21 cellular contexts compared by ENCODE assay signal in the genomic region with DNA sequence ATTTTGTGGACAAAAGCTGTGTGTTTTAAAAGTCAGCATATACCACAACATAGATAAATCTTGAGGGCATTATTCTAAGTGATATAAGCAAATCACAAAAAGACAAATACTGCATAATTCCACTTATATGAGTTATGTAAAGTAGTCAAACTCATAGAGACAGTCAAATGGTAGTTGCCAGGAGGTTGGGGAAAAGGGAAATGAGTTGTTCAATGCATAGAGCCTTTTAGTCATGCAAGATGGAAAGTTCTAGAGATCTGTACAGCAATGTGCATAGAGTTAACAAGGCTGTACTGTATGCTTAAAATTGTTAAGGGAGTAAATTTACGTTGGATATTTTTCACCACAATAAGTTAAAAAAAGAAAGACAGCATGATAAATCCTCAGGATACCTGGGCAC.
DNase-seq lines count a peak whose midpoint lies in the region; ATAC-seq, FAIRE-seq and TF ChIP-seq lines count a peak whose summit lies in the region.
"Had no signal": no experiment of that assay in that cellular context is flagged by ENCODE, and none has a peak within 500 bp of the region (broad histone marks: within the 10 kb centered on the region; RNA-seq: fewer than 3 reads in every experiment).

No MANE protein-coding gene starts in this region.

- H3K4me1 Mint-ChIP-seq in osteocyte (ENCODE audit: unreplicated experiment) (peaks cover 78% of the 10 kb centered on the region), immature natural killer cell (peaks cover 27 to 36% of the 10 kb centered on the region in 2 donors)

- H3K36me3 Mint-ChIP-seq in osteocyte (ENCODE audit: unreplicated experiment) (peaks cover 2% of the 10 kb centered on the region), immature natural killer cell (no peaks in the 10 kb centered on the region)
- H3K36me3 Mint-ChIP-seq: CD4-positive, CD25-positive, alpha-beta regulatory T cell; CD8-positive, alpha-beta T cell had no signal

- DNase-seq in H54 (ENCODE audit: insufficient read length, low spot score) (no peak), NCI-H526 treated with DMSO at 0.1 percent for 48 hours (lab: John Stamatoyannopoulos, UW) (peak; percentile 75), dermis blood vessel endothelial cell (peak; percentile 11), osteocyte (ENCODE audit: extremely low spot score, unreplicated experiment) (no peak), DMS53 treated with DMSO at 0.1 percent for 48 hours (lab: John Stamatoyannopoulos, UW; ENCODE audit: unreplicated experiment) (no peak), immature natural killer cell (no peak)
- DNase-seq: CD4-positive, CD25-positive, alpha-beta regulatory T cell; CD8-positive, alpha-beta T cell; DMS 273 treated with DMSO at 0.1 percent for 48 hours; DMS79 treated with DMSO at 0.1 percent for 48 hours; GF-D8; GM23248; H9 had no signal

- H3K4me3 Mint-ChIP-seq in osteocyte (ENCODE audit: unreplicated experiment) (no peak overlapping the region), immature natural killer cell (no peak overlapping the region)
- H3K4me3 Mint-ChIP-seq: B cell; CD4-positive, CD25-positive, alpha-beta regulatory T cell; CD8-positive, alpha-beta T cell; H9 had no signal

- no peak for TF ChIP-seq CTCF in osteocyte (IDR thresholded peaks at IDR 0.05)

- no peak for ATAC-seq in HG03457 (IDR thresholded peaks at IDR 0.05; ENCODE audit: unreplicated experiment)
- ATAC-seq: CD8-positive, alpha-beta T cell; HCT116 had no signal

- FAIRE-seq in H54 (lab: Jason Lieb, UNC) = peak; percentile 81
- FAIRE-seq: A204.1, D721Med, GM12891, GM18507, H1 had no signal

- H3K27me3 Mint-ChIP-seq in osteocyte (ENCODE audit: unreplicated experiment) (no peaks in the 10 kb centered on the region), immature natural killer cell (ENCODE audit: low read depth in 3 of 3) (peaks cover 0 to 2% (median 0%) of the 10 kb centered on the region in 3 donors)
- H3K27me3 Mint-ChIP-seq: B cell had no signal

- H3K27ac Mint-ChIP-seq in osteocyte (ENCODE audit: unreplicated experiment) (peak overlapping the region; percentile 95), immature natural killer cell (no peak overlapping the region)
- H3K27ac Mint-ChIP-seq: B cell; CD4-positive, CD25-positive, alpha-beta regulatory T cell; CD8-positive, alpha-beta T cell; H9 had no signal

- TF ChIP-seq POLR2A in H54 (IDR thresholded peaks at IDR 0.05; ENCODE audit: low read depth, low read length) = no peak

- peaks cover 2% of the 10 kb centered on the region for H3K9me3 Mint-ChIP-seq in osteocyte (ENCODE audit: unreplicated experiment)
- no peaks in the 10 kb centered on the region for H3K9me3 Mint-ChIP-seq in immature natural killer cell
- H3K9me3 Mint-ChIP-seq: CD8-positive, alpha-beta T cell; H9 had no signal

Comparison
In these comparisons a context has a peak if more than half of its experiments do, and no peak if none do; other contexts are left out.
1. DNase-seq: peak in NCI-H526 treated with DMSO at 0.1 percent for 48 hours (single experiment) and dermis blood vessel endothelial cell (single experiment); none in H54 (single experiment), osteocyte (single experiment), DMS53 treated with DMSO at 0.1 percent for 48 hours (single experiment) and immature natural killer cell (0 of 3).